In genomic region chr5:179869101-179869500, GRCh38 we compare ENCODE assay signal across 16 cellular contexts. TPM values are rescaled to one million over a fixed set of nuclear protein-coding genes. Genes with fewer than 3 reads are reported as not detected.
DNase-seq lines count a peak whose midpoint lies in the region; ATAC-seq and TF ChIP-seq lines count a peak whose summit lies in the region.
"Had no signal": no experiment of that assay in that cellular context is flagged by ENCODE, and none has a peak within 500 bp of the region (broad histone marks: within the 10 kb centered on the region; RNA-seq: fewer than 3 reads in every experiment).

No MANE protein-coding gene starts in this region.

- intact Hi-C loops in Right ventricle myocardium superior (cut with DNase I): no loop called here
- intact Hi-C loops in mucosa of descending colon (cut with DNase I, micrococcal nuclease): no loop called here

- H3K4me3 Mint-ChIP-seq in stimulated activated effector memory CD8-positive, alpha-beta T cell treated with anti-CD3 and anti-CD28 coated beads, Interleukin-12 subunit alpha, Interleukin-12 subunit beta, amount 100 ng/mL, for 72 hours: no peak overlapping the region
- H3K4me3 Mint-ChIP-seq: CD4-positive, CD25-positive, alpha-beta regulatory T cell had no signal

- H3K36me3 Mint-ChIP-seq in stimulated activated effector memory CD8-positive, alpha-beta T cell treated with anti-CD3 and anti-CD28 coated beads, Interleukin-12 subunit alpha, Interleukin-12 subunit beta, amount 100 ng/mL, for 72 hours: peaks cover 39% of the 10 kb centered on the region

- TF ChIP-seq CTCF in cardiac muscle cell (IDR thresholded peaks at IDR 0.05; ENCODE audit: low read depth, low read length) (no peak), mucosa of descending colon (IDR thresholded peaks at IDR 0.05) (no peak)

- DNase-seq in cardiac muscle cell (ENCODE audit: low read depth in 1 of 2, low spot score in 1 of 2) (peak in 1 of 2 donors; percentile 29), Right ventricle myocardium superior (no peak), NCI-H2107 treated with DMSO at 0.1 percent for 48 hours (lab: John Stamatoyannopoulos, UW; ENCODE audit: unreplicated experiment) (no peak), mucosa of descending colon (no peak)
- DNase-seq in stimulated activated effector memory CD8-positive, alpha-beta T cell treated with anti-CD3 and anti-CD28 coated beads, Interleukin-12 subunit alpha, Interleukin-12 subunit beta, amount 100 ng/mL, for 72 hours (ENCODE audit: low spot score in 2 of 2): no peak
- DNase-seq: AML-193; Calu3; CD4-positive, CD25-positive, alpha-beta regulatory T cell; NCI-H1105; NCI-H1930; NCI-H2171; NCI-H446; NCI-H774; PC-9 had no signal

- H3K4me3 ChIP-seq in cardiac muscle cell: no peak overlapping the region
- H3K4me3 ChIP-seq in HUES48 (ENCODE audit: low read depth, low read length): no peak overlapping the region
- H3K4me3 ChIP-seq in mucosa of descending colon: no peak overlapping the region
- H3K4me3 ChIP-seq: PC-9 had no signal

- peaks cover 6% of the 10 kb centered on the region for H3K4me1 Mint-ChIP-seq in stimulated activated effector memory CD8-positive, alpha-beta T cell treated with anti-CD3 and anti-CD28 coated beads, Interleukin-12 subunit alpha, Interleukin-12 subunit beta, amount 100 ng/mL, for 72 hours
- H3K4me1 Mint-ChIP-seq: CD4-positive, CD25-positive, alpha-beta regulatory T cell had no signal

- H3K27me3 ChIP-seq in cardiac muscle cell: no peaks in the 10 kb centered on the region
- H3K27me3 ChIP-seq in HUES48 (ENCODE audit: control insufficient read depth, insufficient read depth, low read length): no peaks in the 10 kb centered on the region
- H3K27me3 ChIP-seq in layer of hippocampus (ENCODE audit: control insufficient read depth, insufficient read depth, low read length): no peaks in the 10 kb centered on the region

- no peaks in the 10 kb centered on the region for H3K9me3 Mint-ChIP-seq in stimulated activated effector memory CD8-positive, alpha-beta T cell treated with anti-CD3 and anti-CD28 coated beads, Interleukin-12 subunit alpha, Interleukin-12 subunit beta, amount 100 ng/mL, for 72 hours
- H3K9me3 Mint-ChIP-seq: CD4-positive, CD25-positive, alpha-beta regulatory T cell had no signal

- H3K9me3 ChIP-seq in cardiac muscle cell (ENCODE audit: low read depth): no peaks in the 10 kb centered on the region
- H3K9me3 ChIP-seq in HUES48 (ENCODE audit: control insufficient read depth, insufficient read depth, low read length): no peaks in the 10 kb centered on the region
- no peaks in the 10 kb centered on the region for H3K9me3 ChIP-seq in mucosa of descending colon

- H3K27ac ChIP-seq in cardiac muscle cell (peak overlapping the region; percentile 57), HUES48 (ENCODE audit: low read depth, low read length) (peak overlapping the region; percentile 60), layer of hippocampus (ENCODE audit: low read depth, low read length) (peak overlapping the region; percentile 40)
- H3K27ac ChIP-seq: PC-9 had no signal

- H3K27ac Mint-ChIP-seq in stimulated activated effector memory CD8-positive, alpha-beta T cell treated with anti-CD3 and anti-CD28 coated beads, Interleukin-12 subunit alpha, Interleukin-12 subunit beta, amount 100 ng/mL, for 72 hours: peak overlapping the region; percentile 76

- peaks cover 9% of the 10 kb centered on the region for H3K36me3 ChIP-seq in cardiac muscle cell
- peaks cover 51% of the 10 kb centered on the region for H3K36me3 ChIP-seq in HUES48 (ENCODE audit: control insufficient read depth, insufficient read depth, low read length)
- no peaks in the 10 kb centered on the region for H3K36me3 ChIP-seq in mucosa of descending colon (ENCODE audit: low read depth)

- H3K9ac ChIP-seq in HUES48 (ENCODE audit: low read depth, low read length): no peak overlapping the region

- ATAC-seq in Right ventricle myocardium superior (ENCODE audit: poor library complexity) (no peak), mucosa of descending colon (no peak)
- no peak for ATAC-seq in stimulated activated effector memory CD8-positive, alpha-beta T cell treated with anti-CD3 and anti-CD28 coated beads, Interleukin-12 subunit alpha, Interleukin-12 subunit beta, amount 100 ng/mL, for 72 hours

- peaks cover 26% of the 10 kb centered on the region for H3K4me1 ChIP-seq in cardiac muscle cell (ENCODE audit: low read depth)
- H3K4me1 ChIP-seq in HUES48 (ENCODE audit: control insufficient read depth, insufficient read depth, low read length): no peaks in the 10 kb centered on the region
- no peaks in the 10 kb centered on the region for H3K4me1 ChIP-seq in mucosa of descending colon (ENCODE audit: low read depth)

RNA-seq across cellular contexts. Expression of gene MRNIP, which starts 10.5 kb away (rescaled TPM):
- total RNA-seq in cardiac muscle cell (48.0 and 57.5 TPM in 2 replicates), Right ventricle myocardium superior (12.1 TPM), mucosa of descending colon (10 to 100 TPM; 20.8 to 38.3 (median 27.5) TPM)
- polyA plus RNA-seq in cardiac muscle cell: 28.8 and 40.3 TPM in 2 replicates

RNA-seq across cellular contexts. Expression of gene TBC1D9B, which starts 38.6 kb away (rescaled TPM):
- total RNA-seq in cardiac muscle cell (72.2 and 113 TPM in 2 replicates), Right ventricle myocardium superior (29.6 TPM), mucosa of descending colon (100 to 1,000 TPM; 115 to 117 (median 116) TPM)
- 63.6 and 64.5 TPM in 2 replicates for polyA plus RNA-seq in cardiac muscle cell

RNA-seq across cellular contexts. Expression of gene SQSTM1, which starts 48.4 kb away (rescaled TPM):
- 110 and 115 TPM in 2 replicates for total RNA-seq in cardiac muscle cell
- polyA plus RNA-seq in cardiac muscle cell: 108 and 144 TPM in 2 replicates
- total RNA-seq in Right ventricle myocardium superior: 437 TPM
- total RNA-seq in mucosa of descending colon: 100 to 1,000 TPM; 302 to 348 (median 321) TPM
